7 cellular contexts compared by ENCODE assay signal in genomic region chr20:58891076-58891685, GRCh38. TPM values are rescaled to one million over a fixed set of nuclear protein-coding genes. Genes with fewer than 3 reads are reported as not detected.
DNase-seq lines count a peak whose midpoint lies in the region; ATAC-seq and TF ChIP-seq lines count a peak whose summit lies in the region.

No MANE protein-coding gene starts in this region.

- no peaks in the 10 kb centered on the region for H3K9me2 ChIP-seq in PC-9 (ENCODE audit: insufficient read depth)

- peak overlapping the region; percentile 78; the same call in 1 of the 2 replicates for H2AFZ ChIP-seq in PC-9

- CTCF ChIA-PET in PC-9 (lab: Charles Lee): interaction anchor here (0.6 kb wide), 1 partner anchor 140 kb away, joined by 5 read pairs; no protein-coding TSS in a partner anchor

- peak overlapping the region; percentile 95 for H3K4me3 Mint-ChIP-seq in activated T-helper 17 cell treated with anti-CD3 and anti-CD28 coated beads, Interleukin-2, amount 50 U/mL, for 72 hours
- H3K4me3 Mint-ChIP-seq in neural crest cell: peak overlapping the region; percentile 75

- peak in 1 of 2 experiments; percentile 67 for DNase-seq in PC-9
- peak; percentile 52 for DNase-seq in fibroblast of the aortic adventitia (ENCODE audit: low read depth)
- peak; percentile 59 for DNase-seq in neural crest cell (ENCODE audit: low read depth, low spot score)
- DNase-seq in substantia nigra (lab: John Stamatoyannopoulos, UW): peak in 44 of 49 donors; percentile 33 to 84 (median 64)

- 0 out of 2 replicates have a peak, but pooled peaks cover 19% of the 10 kb centered on the region for H3K36me3 ChIP-seq in PC-9 (ENCODE audit: low read depth)

- H3K27ac Mint-ChIP-seq in activated T-helper 17 cell treated with anti-CD3 and anti-CD28 coated beads, Interleukin-2, amount 50 U/mL, for 72 hours: no peak overlapping the region
- no peak overlapping the region for H3K27ac Mint-ChIP-seq in neural crest cell (ENCODE audit: unreplicated experiment)

- no peaks in the 10 kb centered on the region for H3K27me3 ChIP-seq in PC-9 (ENCODE audit: insufficient read depth, low read depth)

- POLR2A ChIA-PET in PC-9 (lab: Charles Lee; ENCODE audit: unreplicated experiment): interaction anchor here (0.5 to 0.6 kb wide), 2 partner anchors 141 to 531 kb away, joined by 3 to 7 read pairs; no protein-coding TSS in a partner anchor

- H3K9me3 Mint-ChIP-seq in activated T-helper 17 cell treated with anti-CD3 and anti-CD28 coated beads, Interleukin-2, amount 50 U/mL, for 72 hours: no peaks in the 10 kb centered on the region
- no peaks in the 10 kb centered on the region for H3K9me3 Mint-ChIP-seq in neural crest cell

- peaks cover 31% of the 10 kb centered on the region for H4K20me1 ChIP-seq in PC-9 (ENCODE audit: insufficient read depth)

- peak; percentile 32 for ATAC-seq in GM18498 (IDR thresholded peaks at IDR 0.05; ENCODE audit: unreplicated experiment)
- ATAC-seq in HG03039 (IDR thresholded peaks at IDR 0.05; ENCODE audit: unreplicated experiment): peak; percentile 28
- ATAC-seq in activated T-helper 17 cell treated with anti-CD3 and anti-CD28 coated beads, Interleukin-2, amount 50 U/mL, for 72 hours (replicated peaks): peak; percentile 11

- H3K27ac ChIP-seq in PC-9 (no peak overlapping the region; the same call in 1 of the 2 replicates), substantia nigra (ENCODE audit: low read depth, low read length, poor library complexity, severe bottlenecking) (peak overlapping the region; percentile 87)

- H3K4me3 ChIP-seq in PC-9 (peak overlapping the region; percentile 55; the same call in 1 of the 2 replicates), fibroblast of the aortic adventitia (ENCODE audit: low read depth, low read length) (peak overlapping the region; percentile 84)

- intact Hi-C loops in PC-9 (cut with micrococcal nuclease; ENCODE audit: unreplicated experiment): loop anchor here (1.0 to 5.0 kb wide), 2 partner anchors 90 to 196 kb away; partner anchors contain the start of gene NELFCD

- TF ChIP-seq CTCF in PC-9 (conservative IDR thresholded peaks at IDR 0.05): no peak
- no peak for TF ChIP-seq CTCF in fibroblast of the aortic adventitia (IDR thresholded peaks at IDR 0.05; ENCODE audit: insufficient read depth, low read length)
- no peak for TF ChIP-seq CTCF in neural crest cell (conservative IDR thresholded peaks at IDR 0.05)

- H3K9me3 ChIP-seq in PC-9 (ENCODE audit: insufficient read depth, low read depth): no peaks in the 10 kb centered on the region

- peak overlapping the region; percentile 82 for H3K4me2 ChIP-seq in PC-9

- no peaks in the 10 kb centered on the region; the same call in 1 of the 2 replicates for H3F3A ChIP-seq in PC-9 (ENCODE audit: insufficient read depth, low read depth)

- no peaks in the 10 kb centered on the region for H3K27me3 Mint-ChIP-seq in activated T-helper 17 cell treated with anti-CD3 and anti-CD28 coated beads, Interleukin-2, amount 50 U/mL, for 72 hours
- peaks cover 9% of the 10 kb centered on the region for H3K27me3 Mint-ChIP-seq in neural crest cell (ENCODE audit: low read depth)

- H3K4me1 Mint-ChIP-seq in activated T-helper 17 cell treated with anti-CD3 and anti-CD28 coated beads, Interleukin-2, amount 50 U/mL, for 72 hours: peaks cover 27% of the 10 kb centered on the region
- peaks cover 50% of the 10 kb centered on the region for H3K4me1 Mint-ChIP-seq in neural crest cell

- no TSS peak for BruUV-seq in PC-9 (replicated peaks; lab: Mats Ljungman, UMichigan)

- H3K4me1 ChIP-seq in PC-9 (replicated peaks; ENCODE audit: insufficient read depth): peaks cover 34% of the 10 kb centered on the region

- H3K79me2 ChIP-seq in PC-9 (ENCODE audit: low read depth): peaks cover 56% of the 10 kb centered on the region

- peaks cover 42% of the 10 kb centered on the region for H3K36me3 Mint-ChIP-seq in activated T-helper 17 cell treated with anti-CD3 and anti-CD28 coated beads, Interleukin-2, amount 50 U/mL, for 72 hours (ENCODE audit: low read depth)
- H3K36me3 Mint-ChIP-seq in neural crest cell (ENCODE audit: low read depth): peaks cover 5% of the 10 kb centered on the region

RNA-seq across cellular contexts. Expression of gene GNAS, which starts 38.7 kb away (rescaled TPM):
- 929 and 1,304 TPM in 2 replicates for total RNA-seq in PC-9 (2021)
- total RNA-seq in activated T-helper 17 cell treated with anti-CD3 and anti-CD28 coated beads, Interleukin-2, amount 50 U/mL, for 72 hours: 100 to 1,000 TPM; 412 to 688 TPM
- 417 and 474 TPM in 2 replicates for total RNA-seq in fibroblast of the aortic adventitia (ENCODE audit: low replicate concordance)
- total RNA-seq in neural crest cell: 1,339 and 1,425 TPM in 2 replicates

RNA-seq across cellular contexts. Expression of gene GNAS-AS1, which starts 40.5 kb away (rescaled TPM):
- total RNA-seq in PC-9 (2021) (5.7 and 6.8 TPM in 2 replicates), fibroblast of the aortic adventitia (ENCODE audit: low replicate concordance) (0.25 and 0.81 TPM in 2 replicates), neural crest cell (3.8 and 6.3 TPM in 2 replicates)
- 1 to 10 TPM; 1.0 to 1.3 TPM for total RNA-seq in activated T-helper 17 cell treated with anti-CD3 and anti-CD28 coated beads, Interleukin-2, amount 50 U/mL, for 72 hours
